ENCODE assay signal across 13 cellular contexts in the genomic region with DNA sequence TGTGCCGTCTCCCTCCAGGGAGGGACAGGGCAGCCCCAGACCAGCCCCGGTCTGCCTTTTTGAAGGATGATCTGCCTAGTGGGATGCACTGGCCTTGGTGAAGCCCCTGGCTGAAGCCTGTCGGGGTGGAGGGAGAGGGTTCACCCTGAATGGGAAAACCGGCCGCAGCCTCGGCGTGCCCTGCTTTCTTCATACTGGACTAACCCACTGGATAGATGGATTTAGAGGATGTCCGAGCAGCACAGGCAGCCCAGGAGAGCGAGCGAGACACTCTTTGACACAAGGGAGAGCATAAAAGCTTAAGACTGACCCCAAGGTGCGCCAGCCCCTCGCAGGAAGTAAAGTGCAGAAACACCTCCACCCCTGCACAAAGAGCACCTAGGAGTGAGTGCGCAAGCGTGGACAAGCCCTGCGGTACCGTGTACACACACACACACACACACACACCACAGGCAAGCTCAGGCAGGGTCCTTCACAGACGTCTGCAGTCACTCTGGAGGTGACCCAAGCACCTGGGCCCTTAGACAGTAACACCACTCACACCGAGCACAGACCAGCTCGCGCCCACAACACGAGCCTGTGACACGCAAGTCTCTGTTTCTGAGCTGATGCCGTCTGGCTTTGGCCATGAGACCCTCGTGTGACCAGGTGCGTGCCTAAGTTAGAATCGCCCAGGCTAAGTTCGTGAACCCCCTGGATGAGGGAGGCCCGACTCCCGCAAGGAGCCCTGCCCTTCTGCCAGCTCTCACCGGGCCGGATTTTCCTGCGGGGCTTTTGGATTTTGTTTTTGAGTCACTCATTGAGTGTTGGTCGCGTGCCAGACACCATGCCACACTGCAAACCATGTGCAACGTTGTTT. TPM values are rescaled to one million over a fixed set of nuclear protein-coding genes. Genes with fewer than 3 reads are reported as not detected.
DNase-seq lines count a peak whose midpoint lies in the region; ATAC-seq and TF ChIP-seq lines count a peak whose summit lies in the region.
"Had no signal": no experiment of that assay in that cellular context is flagged by ENCODE, and none has a peak within 500 bp of the region (broad histone marks: within the 10 kb centered on the region; RNA-seq: fewer than 3 reads in every experiment).

No MANE protein-coding gene starts in this region.

- DNase-seq in PC-3 (peak; percentile 88), trophoblast cell (peak in 1 of 2 donors; percentile 27), NCI-H1417 (lab: John Stamatoyannopoulos, UW) (no peak), AML-193 (lab: John Stamatoyannopoulos, UW) (no peak), H7 (no peak)
- no peak for DNase-seq in stimulated activated CD8-positive, alpha-beta memory T cell treated with anti-CD3 and anti-CD28 coated beads, Interleukin-4, amount 100 ng/mL, for 48 hours
- DNase-seq: activated CD8-positive, alpha-beta memory T cell treated with anti-CD3 and anti-CD28 coated beads for 24 hours; NCI-H1105; NCI-H748 treated with DMSO at 0.1 percent for 48 hours had no signal

- no peak for TF ChIP-seq CTCF in PC-3 (conservative IDR thresholded peaks at IDR 0.05; ENCODE audit: low read depth, low read length)

- H3K4me1 ChIP-seq in BLaER1 treated with 17β-estradiol and CSF1 and Interleukin-3, amounts not matched to agents 10 nM and 100 nM = peaks cover 57 to 76% (median 62%) of the 10 kb centered on the region in 10 experiments
- H3K4me1 ChIP-seq in PC-3 (ENCODE audit: insufficient read depth, low read length) (peaks cover 47% of the 10 kb centered on the region), esophagus (ENCODE audit: control insufficient read depth in 2 of 2, insufficient read depth in 2 of 2, low read length in 1 of 2) (peaks cover 11 to 36% of the 10 kb centered on the region in 2 donors), trophoblast cell (ENCODE audit: control insufficient read depth in 1 of 2, insufficient read depth in 2 of 2, low read length in 2 of 2) (peaks cover 19 to 27% of the 10 kb centered on the region in 2 experiments)

- peak overlapping the region; percentile 3 for H2BK12ac ChIP-seq in trophoblast cell (ENCODE audit: low read length)

- H3K4me2 ChIP-seq in BLaER1 treated with 17β-estradiol and CSF1 and Interleukin-3, amounts not matched to agents 10 nM and 100 nM = peak overlapping the region; percentile 56 to 94 (median 88); a peak in 21 of 22 replicates
- H3K4me2 ChIP-seq in PC-3 (ENCODE audit: low read length) = peak overlapping the region; percentile 57
- H3K4me2 ChIP-seq in trophoblast cell (ENCODE audit: low read length) = no peak overlapping the region

- ATAC-seq in PC-3 = 0 out of 2 replicates have a peak, but pooled peaks have one; percentile 1

- peaks cover 4% of the 10 kb centered on the region for H3K79me1 ChIP-seq in trophoblast cell (ENCODE audit: low read length)

- peak overlapping the region; percentile 13 for H3K14ac ChIP-seq in trophoblast cell (ENCODE audit: low read length)

- POLR2A ChIA-PET in PC-3 (lab: Charles Lee; ENCODE audit: unreplicated experiment) = no interaction called here

- peak overlapping the region; percentile 42 for H3K18ac ChIP-seq in trophoblast cell (ENCODE audit: low read length)

- no peak overlapping the region for H3K4ac ChIP-seq in trophoblast cell (ENCODE audit: low read depth, low read length)

- no peaks in the 10 kb centered on the region for H3K9me3 ChIP-seq in BLaER1 treated with 17β-estradiol and CSF1 and Interleukin-3, amounts not matched to agents 10 nM and 100 nM (replicated peaks in 1 of 11)
- H3K9me3 ChIP-seq in PC-3 (ENCODE audit: low read length) (no peaks in the 10 kb centered on the region), esophagus (ENCODE audit: control insufficient read depth in 2 of 2, insufficient read depth in 1 of 2, low read depth in 1 of 2, low read length in 1 of 2) (no peaks in the 10 kb centered on the region), trophoblast cell (ENCODE audit: insufficient read depth, low read depth, low read length) (no peaks in the 10 kb centered on the region)

- H2BK120ac ChIP-seq in trophoblast cell (ENCODE audit: insufficient read depth, low read length, poor library complexity) = no peak overlapping the region

- H2AK5ac ChIP-seq in trophoblast cell (ENCODE audit: low read length) = no peak overlapping the region

- H4K8ac ChIP-seq in trophoblast cell (ENCODE audit: low read depth, low read length) = no peak overlapping the region

- H4K12ac ChIP-seq in trophoblast cell (ENCODE audit: low read depth, low read length) = no peak overlapping the region

- H3K4me3 ChIP-seq in BLaER1 treated with 17β-estradiol and CSF1 and Interleukin-3, amounts not matched to agents 10 nM and 100 nM = no peak overlapping the region
- peak overlapping the region; percentile 16; the same call in 1 of the 2 replicates for H3K4me3 ChIP-seq in PC-3 (ENCODE audit: low read length)
- peak overlapping the region in 1 of 2 donors; percentile 7 for H3K4me3 ChIP-seq in esophagus (ENCODE audit: low read depth in 1 of 2, low read length in 2 of 2)
- no peak overlapping the region for H3K4me3 ChIP-seq in trophoblast cell (ENCODE audit: low read depth, low read length)
- no peak overlapping the region for H3K4me3 ChIP-seq in H7 (ENCODE audit: insufficient read depth, low read depth, low read length)

- H2BK5ac ChIP-seq in trophoblast cell (ENCODE audit: low read depth, low read length, poor library complexity) = no peak overlapping the region

- H3K27me3 ChIP-seq in BLaER1 treated with 17β-estradiol and CSF1 and Interleukin-3, amounts not matched to agents 10 nM and 100 nM = no peaks in the 10 kb centered on the region
- H3K27me3 ChIP-seq in PC-3 (ENCODE audit: low read length) (no peaks in the 10 kb centered on the region), esophagus (ENCODE audit: control insufficient read depth in 1 of 2, insufficient read depth in 2 of 2, low read length in 2 of 2) (no peaks in the 10 kb centered on the region), trophoblast cell (ENCODE audit: insufficient read depth, low read length) (no peaks in the 10 kb centered on the region), H7 (ENCODE audit: control insufficient read depth, insufficient read depth, low read length) (no peaks in the 10 kb centered on the region)

- H3K9ac ChIP-seq in BLaER1 treated with 17β-estradiol and CSF1 and Interleukin-3, amounts not matched to agents 10 nM and 100 nM = peak overlapping the region in 2 of 11 experiments; percentile 14 to 21; a peak in 2 of 22 replicates
- H3K9ac ChIP-seq in PC-3 (ENCODE audit: low read length) (peak overlapping the region; percentile 96), trophoblast cell (ENCODE audit: low read length) (no peak overlapping the region)

- no peaks in the 10 kb centered on the region for H3K9me2 ChIP-seq in PC-3 (replicated peaks; ENCODE audit: low read length)

- H2AFZ ChIP-seq in PC-3 (ENCODE audit: low read length) (no peak overlapping the region), trophoblast cell (ENCODE audit: insufficient read depth, low read length, poor library complexity) (no peak overlapping the region)

- H3F3A ChIP-seq in PC-3 (ENCODE audit: low read length, unreplicated experiment) = peaks cover 7% of the 10 kb centered on the region

- H3K36me3 ChIP-seq in BLaER1 treated with 17β-estradiol and CSF1 and Interleukin-3, amounts not matched to agents 10 nM and 100 nM = peaks cover 3 to 75% (median 36%) of the 10 kb centered on the region in 11 experiments; a peak in 19 of 22 replicates
- H3K36me3 ChIP-seq in PC-3 (ENCODE audit: low read depth, low read length) = peaks cover 44% of the 10 kb centered on the region
- H3K36me3 ChIP-seq in esophagus (ENCODE audit: control insufficient read depth in 2 of 2, insufficient read depth in 2 of 2, low read length in 1 of 2) = peaks cover 0 to 22% of the 10 kb centered on the region in 2 donors
- peaks cover 0 to under 1% of the 10 kb centered on the region in 2 experiments for H3K36me3 ChIP-seq in trophoblast cell (ENCODE audit: control insufficient read depth in 1 of 2, insufficient read depth in 2 of 2, low read length in 2 of 2)
- peaks cover 1% of the 10 kb centered on the region for H3K36me3 ChIP-seq in H7 (replicated peaks; ENCODE audit: control insufficient read depth, insufficient read depth, low read length)

- H3K23ac ChIP-seq in trophoblast cell (ENCODE audit: low read length) = no peak overlapping the region

- H3K27ac ChIP-seq in BLaER1 treated with 17β-estradiol and CSF1 and Interleukin-3, amounts not matched to agents 10 nM and 100 nM = peak overlapping the region in 5 of 11 experiments; percentile 18 to 61 (median 50); a peak in 5 of 22 replicates
- H3K27ac ChIP-seq in PC-3 (ENCODE audit: low read length) (peak overlapping the region; percentile 98), esophagus (ENCODE audit: low read depth in 2 of 2, low read length in 1 of 2) (peak overlapping the region; percentile 98), trophoblast cell (ENCODE audit: low read depth, low read length) (peak overlapping the region; percentile 57)

- CTCF ChIA-PET in PC-3 (lab: Charles Lee) = interaction anchor here (0.9 to 1.2 kb wide), 3 partner anchors 9 to 58 kb away, joined by 3 to 4 read pairs (median 4); no protein-coding TSS in a partner anchor

- TSS peak; percentile 36 for BruUV-seq in PC-3 (replicated peaks; lab: Mats Ljungman, UMichigan)

- intact Hi-C loops in PC-3 (cut with micrococcal nuclease) = no loop called here

- WGBS in esophagus, 2 donors = 47 to 58% methylated on average over 35 of the region's 35 CpGs
- no CpG with 5 or more reads among the region's 35 CpGs for WGBS in trophoblast cell (ENCODE audit: extremely low coverage, insufficient coverage, insufficient read length)

- H4K20me1 ChIP-seq in BLaER1 treated with 17β-estradiol and CSF1 and Interleukin-3, amounts not matched to agents 10 nM and 100 nM = peaks cover 6 to 92% (median 45%) of the 10 kb centered on the region in 11 experiments; a peak in 16 of 22 replicates
- no peaks in the 10 kb centered on the region for H4K20me1 ChIP-seq in PC-3 (ENCODE audit: low read length)

- peak overlapping the region; percentile 4 for H4K91ac ChIP-seq in trophoblast cell (ENCODE audit: low read depth, low read length)

- H3K79me2 ChIP-seq in PC-3 (ENCODE audit: low read length) (peaks cover 92% of the 10 kb centered on the region), trophoblast cell (ENCODE audit: control insufficient read depth, insufficient read depth, low read length, poor library complexity) (no peaks in the 10 kb centered on the region)

RNA-seq across cellular contexts. Expression of a gene that starts 11.3 kb away (rescaled TPM):
- total RNA-seq in PC-3 (2014; rRNA removed) = 114 and 175 TPM in 2 replicates
- polyA plus RNA-seq in esophagus = 100 to 1,000 TPM in 1 of 2 donors, 10 to 100 TPM in 1; 90.5 to 121 TPM
- 20.8 and 21.0 TPM in 2 replicates for polyA plus RNA-seq in trophoblast cell (2013)
- 53.0 and 61.0 TPM in 2 replicates for total RNA-seq in H7 (2014; rRNA removed; shearing (Covaris generic))

RNA-seq across cellular contexts. Expression of a gene that starts 21.3 kb away (rescaled TPM):
- total RNA-seq in PC-3 (2014; rRNA removed) = 83.7 and 85.8 TPM in 2 replicates
- 100 to 1,000 TPM in 1 of 2 donors, 10 to 100 TPM in 1; 88.5 to 121 TPM for polyA plus RNA-seq in esophagus
- 32.9 and 34.6 TPM in 2 replicates for polyA plus RNA-seq in trophoblast cell (2013)
- total RNA-seq in H7 (2014; rRNA removed; shearing (Covaris generic)) = 16.3 and 21.2 TPM in 2 replicates

RNA-seq across cellular contexts. Expression of a gene that starts 21.6 kb away (rescaled TPM):
- total RNA-seq in PC-3 (2014; rRNA removed) = 6.6 and 11.0 TPM in 2 replicates
- 1 to 10 TPM; 2.1 to 2.2 TPM for polyA plus RNA-seq in esophagus
- 1.3 and 1.5 TPM in 2 replicates for polyA plus RNA-seq in trophoblast cell (2013)
- total RNA-seq in H7 (2014; rRNA removed; shearing (Covaris generic)) = 5.2 and 5.8 TPM in 2 replicates

RNA-seq across cellular contexts. Expression of a gene that starts 36.9 kb away (rescaled TPM):
- not detected in 2 replicates for total RNA-seq in PC-3 (2014; rRNA removed)
- under 1 TPM; 0.04 to 0.07 TPM for polyA plus RNA-seq in esophagus
- 0.05 and 0.06 TPM in 2 replicates for polyA plus RNA-seq in trophoblast cell (2013)
- 0.07 and 0.14 TPM in 2 replicates for total RNA-seq in H7 (2014; rRNA removed; shearing (Covaris generic))
- total RNA-seq: endothelial cell of umbilical vein, omental fat pad had no signal

RNA-seq across cellular contexts. Expression of a gene that starts 53.0 kb away (rescaled TPM):
- 99.3 and 114 TPM in 2 replicates for total RNA-seq in PC-3 (2014; rRNA removed)
- polyA plus RNA-seq in esophagus = 10 to 100 TPM; 25.7 to 36.6 TPM
- 53.6 and 53.7 TPM in 2 replicates for polyA plus RNA-seq in trophoblast cell (2013)
- total RNA-seq in H7 (2014; rRNA removed; shearing (Covaris generic)) = 66.6 and 72.9 TPM in 2 replicates
